Comparison of ENCODE assay signal across 2 cellular contexts in the genomic region with DNA sequence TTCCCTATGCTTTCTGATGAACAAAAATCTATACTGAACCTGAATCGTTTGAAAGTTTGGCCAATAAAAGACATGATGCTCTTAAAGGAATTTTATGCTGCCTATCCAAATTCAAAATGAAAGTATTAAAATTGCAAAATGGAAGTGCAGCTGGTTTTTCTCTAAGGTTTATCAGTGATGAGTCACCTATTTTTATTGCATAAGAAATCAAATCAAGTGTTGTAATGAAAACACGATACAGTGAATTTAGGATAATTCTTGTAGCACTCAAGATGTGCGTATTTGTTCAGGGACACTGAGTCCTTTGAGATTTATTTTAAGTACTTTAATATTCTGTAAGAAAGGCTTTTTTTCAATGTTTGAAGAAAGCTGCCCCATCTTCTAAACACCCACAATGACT.
A peak's percentile ranks its signal among the peaks of the same experiment; 100 is the strongest.
TF ChIP-seq lines count a peak whose summit lies in the region.

No MANE protein-coding gene starts in this region.

TF ChIP-seq in IMR-90, 13 proteins besides CTCF, POLR2A, EP300 and RAD21:
- no peak for TF ChIP-seq MAFK (IDR thresholded peaks at IDR 0.05; ENCODE audit: low read depth, low read length)
- TF ChIP-seq RFX5 (IDR thresholded peaks at IDR 0.05; ENCODE audit: low read depth, low read length): no peak
- no peak for TF ChIP-seq ELK1 (IDR thresholded peaks at IDR 0.05; ENCODE audit: borderline replicate concordance, low read depth, low read length)
- peak; percentile 39; the same call in 1 of the 2 replicates for TF ChIP-seq FOS (IDR thresholded peaks at IDR 0.05; ENCODE audit: low read depth, low read length)
- peak; percentile 21; the same call in 1 of the 2 replicates for TF ChIP-seq CEBPB (IDR thresholded peaks at IDR 0.05; ENCODE audit: low read depth, low read length)
- no peak for TF ChIP-seq NFE2L2 (IDR thresholded peaks at IDR 0.05; ENCODE audit: low read depth, low read length)
- TF ChIP-seq RCOR1 (IDR thresholded peaks at IDR 0.05; ENCODE audit: insufficient replicate concordance, low read length): no peak
- TF ChIP-seq CHD1 (IDR thresholded peaks at IDR 0.05; ENCODE audit: low read depth, low read length): no peak
- no peak for TF ChIP-seq BHLHE40 (IDR thresholded peaks at IDR 0.05; ENCODE audit: low read depth, low read length)
- TF ChIP-seq SMC3 (IDR thresholded peaks at IDR 0.05; ENCODE audit: low read depth, low read length): no peak
TF ChIP-seq in IMR-90: peak in this region for 2.

TF ChIP-seq in K562, 482 proteins besides CTCF, POLR2A, EP300 and RAD21:
- no peak for TF ChIP-seq IRF1 (CRISPR knock-in tag; IDR thresholded peaks at IDR 0.05; ENCODE audit: borderline replicate concordance)
- TF ChIP-seq ATF3 (IDR thresholded peaks at IDR 0.05): peak; percentile 41; the same call in 1 of the 2 replicates
- TF ChIP-seq ATF3 (CRISPR knock-in tag; conservative IDR thresholded peaks at IDR 0.05): no peak
- no peak for TF ChIP-seq ZNF668 (CRISPR knock-in tag; IDR thresholded peaks at IDR 0.05)
- TF ChIP-seq ZNF583 (CRISPR knock-in tag; IDR thresholded peaks at IDR 0.05): no peak
